8 cellular contexts compared by ENCODE assay signal in genomic region chr7:74655785-74656420, GRCh38. TPM values are rescaled to one million over a fixed set of nuclear protein-coding genes. Genes with fewer than 3 reads are reported as not detected.
DNase-seq lines count a peak whose midpoint lies in the region; ATAC-seq and TF ChIP-seq lines count a peak whose summit lies in the region.

No MANE protein-coding gene starts in this region.

- no peaks in the 10 kb centered on the region for H3K36me3 ChIP-seq in left ventricle myocardium inferior
- no peaks in the 10 kb centered on the region for H3K36me3 ChIP-seq in adrenal gland (replicated peaks in 1 of 2)
- H3K36me3 ChIP-seq in lower lobe of right lung, result no peaks in the 10 kb centered on the region
- H3K36me3 ChIP-seq in vagina, result no peaks in the 10 kb centered on the region

- no peak for DNase-seq in left ventricle myocardium inferior
- no peak for DNase-seq in left cardiac atrium
- DNase-seq in adrenal gland, result no peak
- no peak for DNase-seq in lower lobe of right lung
- DNase-seq in vagina (ENCODE audit: extremely low spot score in 2 of 2), result no peak
- no peak for DNase-seq in NCI-H1436 treated with DMSO at 0.1 percent for 48 hours (lab: John Stamatoyannopoulos, UW)
- DNase-seq in putamen (ENCODE audit: low spot score), result no peak
- DNase-seq in NAMALWA (ENCODE audit: low spot score), result no peak

- H3K4me1 ChIP-seq in left ventricle myocardium inferior, result peaks cover 48% of the 10 kb centered on the region
- peaks cover 22 to 34% of the 10 kb centered on the region in 2 donors for H3K4me1 ChIP-seq in adrenal gland (replicated peaks in 1 of 2)
- H3K4me1 ChIP-seq in lower lobe of right lung, result peaks cover 30% of the 10 kb centered on the region
- H3K4me1 ChIP-seq in vagina, result peaks cover 30% of the 10 kb centered on the region

- intact Hi-C loops in left ventricle myocardium inferior (cut with micrococcal nuclease) (no loop called here), left cardiac atrium (cut with DNase I) (loop anchor here in 1 of 2 donors (10.0 kb wide), 1 partner anchor 51 kb away; no protein-coding TSS in a partner anchor), adrenal gland (cut with DNase I) (no loop called here), lower lobe of right lung (cut with DNase I) (no loop called here), vagina (cut with DNase I) (loop anchor here (10.0 kb wide), 1 partner anchor 201 kb away; the partner anchor contains the start of gene GTF2IRD1)

- WGBS in adrenal gland, 4 donors, result 37 to 45% (median 38%) methylated on average over 19 to 20 of the region's 20 CpGs

- peak overlapping the region; percentile 100 for H3K27ac ChIP-seq in left ventricle myocardium inferior (replicated peaks)
- peak overlapping the region; percentile 56 to 100 (median 90) for H3K27ac ChIP-seq in adrenal gland
- peak overlapping the region; percentile 99 for H3K27ac ChIP-seq in lower lobe of right lung
- H3K27ac ChIP-seq in vagina, result peak overlapping the region; percentile 100

- TF ChIP-seq POLR2A in adrenal gland (IDR thresholded peaks at IDR 0.05) (no peak), vagina (IDR thresholded peaks at IDR 0.05) (no peak)

- no peaks in the 10 kb centered on the region for H3K27me3 ChIP-seq in left ventricle myocardium inferior (ENCODE audit: low read depth)
- H3K27me3 ChIP-seq in adrenal gland, result no peaks in the 10 kb centered on the region
- no peaks in the 10 kb centered on the region for H3K27me3 ChIP-seq in lower lobe of right lung (ENCODE audit: low read depth)
- H3K27me3 ChIP-seq in vagina, result no peaks in the 10 kb centered on the region

- TF ChIP-seq CTCF in left ventricle myocardium inferior (IDR thresholded peaks at IDR 0.05; ENCODE audit: borderline replicate concordance) (no peak), adrenal gland (IDR thresholded peaks at IDR 0.05) (no peak), lower lobe of right lung (IDR thresholded peaks at IDR 0.05) (no peak), vagina (IDR thresholded peaks at IDR 0.05) (no peak)

- no peaks in the 10 kb centered on the region for H3K9me3 ChIP-seq in left ventricle myocardium inferior (replicated peaks)
- no peaks in the 10 kb centered on the region for H3K9me3 ChIP-seq in adrenal gland (replicated peaks in 1 of 3)
- no peaks in the 10 kb centered on the region for H3K9me3 ChIP-seq in lower lobe of right lung
- H3K9me3 ChIP-seq in vagina, result no peaks in the 10 kb centered on the region

- ATAC-seq in left cardiac atrium (no peak), lower lobe of right lung (no peak)

- H3K4me3 ChIP-seq in left ventricle myocardium inferior, result peak overlapping the region; percentile 100
- peak overlapping the region in 3 of 4 donors; percentile 3 to 86 (median 33) for H3K4me3 ChIP-seq in adrenal gland
- peak overlapping the region; percentile 100 for H3K4me3 ChIP-seq in lower lobe of right lung
- H3K4me3 ChIP-seq in vagina, result peak overlapping the region; percentile 93 to 99

RNA-seq across cellular contexts. Expression of gene GTF2I, which starts 1.6 kb away (rescaled TPM):
- 122 TPM for total RNA-seq in left ventricle myocardium inferior
- total RNA-seq in left cardiac atrium, result 100 to 1,000 TPM; 131 to 132 TPM
- total RNA-seq in adrenal gland, result 100 to 1,000 TPM; 167 to 393 (median 267) TPM
- 100 to 1,000 TPM in 1 of 3 donors, 10 to 100 TPM in 2; 19.0 to 145 (median 63.1) TPM for polyA plus RNA-seq in adrenal gland
- total RNA-seq in lower lobe of right lung, result 214 TPM
- total RNA-seq in vagina, result 124 TPM

Comparison
In these comparisons a context has a peak if more than half of its experiments do, and no peak if none do; other contexts are left out.
1. H3K4me3 ChIP-seq: peak in every context shown above with its lines; median percentile 100 in left ventricle myocardium inferior; 100 in lower lobe of right lung; 96 in vagina; 33 in adrenal gland.